1 cellular context compared by ENCODE assay signal in genomic region chr22:46064966-46065666, GRCh38.
TF ChIP-seq lines count a peak whose summit lies in the region.

No MANE protein-coding gene starts in this region.

TF ChIP-seq in IMR-90, 13 proteins besides CTCF, POLR2A, EP300 and RAD21 (continued from another document):
- TF ChIP-seq SMC3 (IDR thresholded peaks at IDR 0.05; ENCODE audit: low read depth, low read length), result no peak
- TF ChIP-seq BHLHE40 (IDR thresholded peaks at IDR 0.05; ENCODE audit: low read depth, low read length), result no peak
- no peak for TF ChIP-seq NFE2L2 (IDR thresholded peaks at IDR 0.05; ENCODE audit: low read depth, low read length)
